18 cellular contexts compared by ENCODE assay signal in genomic region chr6:1479095-1479494, GRCh38.
DNase-seq lines count a peak whose midpoint lies in the region; ATAC-seq, FAIRE-seq and TF ChIP-seq lines count a peak whose summit lies in the region.
"Had no signal": no experiment of that assay in that cellular context is flagged by ENCODE, and none has a peak within 500 bp of the region (broad histone marks: within the 10 kb centered on the region; RNA-seq: fewer than 3 reads in every experiment).

No MANE protein-coding gene starts in this region.

- H3K9me3 Mint-ChIP-seq in CD14-positive monocyte, result peaks cover 0 to 2% (median 0%) of the 10 kb centered on the region in 7 donors
- no peaks in the 10 kb centered on the region for H3K9me3 Mint-ChIP-seq in nephron progenitor cell
- H3K9me3 Mint-ChIP-seq: activated CD4-positive, alpha-beta T cell treated with anti-CD3 and anti-CD28 coated beads, Interleukin-2, amount 10 ng/mL, durations not matched to agents 24 days and 14 days; activated naive CD8-positive, alpha-beta T cell treated with anti-CD3 and anti-CD28 coated beads for 36 hours had no signal

- no peak for TF ChIP-seq POLR2A in A549 (IDR thresholded peaks at IDR 0.05; ENCODE audit: low read length)

- 65% methylated on average over 2 of the region's 2 CpGs for WGBS in A549 (ENCODE audit: missing lambda C conversion rate)

- no peak for TF ChIP-seq CTCF in A549 (IDR thresholded peaks at IDR 0.05)
- TF ChIP-seq CTCF in foreskin fibroblast (IDR thresholded peaks at IDR 0.05; ENCODE audit: low read depth, low read length), result peak; percentile 44
- TF ChIP-seq CTCF in CD14-positive monocyte (IDR thresholded peaks at IDR 0.05), result no peak
- TF ChIP-seq CTCF in GM13977 (IDR thresholded peaks at IDR 0.05; ENCODE audit: extremely low read depth, insufficient read depth, missing control alignments), result no peak
- no peak for TF ChIP-seq CTCF in nephron progenitor cell (IDR thresholded peaks at IDR 0.05)

- peak in 1 of 2 experiments; percentile 56; a peak in 1 of 5 replicates for TF ChIP-seq EP300 in A549 (IDR thresholded peaks at IDR 0.05)

- POLR2A ChIA-PET in A549 (lab: Yijun Ruan, JAX), result no interaction called here

- H3K36me3 ChIP-seq in MG63, result no peaks in the 10 kb centered on the region

- no peaks in the 10 kb centered on the region for H3K27me3 ChIP-seq in MG63

- H3K4me3 Mint-ChIP-seq in CD14-positive monocyte, result no peak overlapping the region
- H3K4me3 Mint-ChIP-seq in nephron progenitor cell, result no peak overlapping the region
- H3K4me3 Mint-ChIP-seq: activated CD4-positive, alpha-beta T cell treated with anti-CD3 and anti-CD28 coated beads, Interleukin-2, amount 10 ng/mL, durations not matched to agents 24 days and 14 days; activated naive CD8-positive, alpha-beta T cell treated with anti-CD3 and anti-CD28 coated beads for 36 hours; IgD-negative memory B cell; naive B cell had no signal

- H3K27ac ChIP-seq in A549, result peak overlapping the region; percentile 62 to 85; a peak in 5 of 6 replicates

- H3K36me3 Mint-ChIP-seq in CD14-positive monocyte (no peaks in the 10 kb centered on the region), nephron progenitor cell (ENCODE audit: low read depth) (no peaks in the 10 kb centered on the region)
- H3K36me3 Mint-ChIP-seq: activated naive CD8-positive, alpha-beta T cell treated with anti-CD3 and anti-CD28 coated beads for 36 hours; naive B cell had no signal

- TF ChIP-seq RAD21 in A549 (conservative IDR thresholded peaks at IDR 0.05 in 1 of 2, IDR thresholded peaks at IDR 0.05 in 1 of 2), result no peak

- H3K27me3 Mint-ChIP-seq in CD14-positive monocyte (ENCODE audit: low read depth in 3 of 3) (peaks cover 3 to 12% (median 4%) of the 10 kb centered on the region in 3 donors), nephron progenitor cell (ENCODE audit: low read depth, poor library complexity) (peaks cover 7% of the 10 kb centered on the region)

- H3K4me2 ChIP-seq in A549, result peak overlapping the region; percentile 25; the same call in 2 of the 3 replicates

- H3K4me3 ChIP-seq in A549 (no peak overlapping the region), foreskin fibroblast (ENCODE audit: low read depth in 1 of 2, low read length in 2 of 2) (no peak overlapping the region), MG63 (no peak overlapping the region)

- in situ Hi-C loops in GM13977 (cut with MboI; ENCODE audit: low pct_unique_long_range_greater_than_20kb, low sequenced_read_pairs, unreplicated experiment), result no loop called here

- FAIRE-seq in A549 (lab: Jason Lieb, UNC), result no peak
- FAIRE-seq: colon had no signal

- CTCF ChIA-PET in A549 (lab: Yijun Ruan, JAX), result interaction anchor here (1.7 to 3.0 kb wide), 2 partner anchors 42 to 75 kb away, joined by 4 to 8 read pairs; no protein-coding TSS in a partner anchor

- no peak for ATAC-seq in A549

- no peak overlapping the region for H3K27ac Mint-ChIP-seq in CD14-positive monocyte
- no peak overlapping the region for H3K27ac Mint-ChIP-seq in nephron progenitor cell
- H3K27ac Mint-ChIP-seq: activated CD4-positive, alpha-beta T cell treated with anti-CD3 and anti-CD28 coated beads, Interleukin-2, amount 10 ng/mL, durations not matched to agents 24 days and 14 days; activated naive CD8-positive, alpha-beta T cell treated with anti-CD3 and anti-CD28 coated beads for 36 hours; IgD-negative memory B cell had no signal

- H3K9me3 ChIP-seq in A549 (no peaks in the 10 kb centered on the region), MG63 (no peaks in the 10 kb centered on the region)

- H3K4me1 ChIP-seq in A549, result peaks cover 57% of the 10 kb centered on the region

- intact Hi-C loops in CD14-positive monocyte (cut with micrococcal nuclease), result no loop called here

- H3K4me1 Mint-ChIP-seq in CD14-positive monocyte (peaks cover 3% of the 10 kb centered on the region), nephron progenitor cell (peaks cover 11% of the 10 kb centered on the region)
- H3K4me1 Mint-ChIP-seq: activated CD4-positive, alpha-beta T cell treated with anti-CD3 and anti-CD28 coated beads, Interleukin-2, amount 10 ng/mL, durations not matched to agents 24 days and 14 days; activated naive CD8-positive, alpha-beta T cell treated with anti-CD3 and anti-CD28 coated beads for 36 hours had no signal

- DNase-seq in A549 (ENCODE audit: low read depth in 1 of 2, low spot score in 1 of 2) (no peak), GM04504 (ENCODE audit: low read depth) (peak; percentile 91), amniotic epithelial cell (ENCODE audit: low read depth) (peak; percentile 31), foreskin fibroblast (peak; percentile 84 to 95), CD14-positive monocyte (ENCODE audit: low spot score) (no peak), GM13977 (ENCODE audit: low spot score) (no peak), nephron progenitor cell (no peak), MG63 (no peak)
- DNase-seq: activated CD4-positive, alpha-beta T cell treated with anti-CD3 and anti-CD28 coated beads, Interleukin-2, amount 10 ng/mL, durations not matched to agents 24 days and 14 days; activated naive CD8-positive, alpha-beta T cell treated with anti-CD3 and anti-CD28 coated beads for 36 hours; activated T-cell treated with anti-CD3 and anti-CD28 coated beads, Interleukin-2, amount 50 U/mL, for 1 hour; erythroblast; naive B cell; NCI-H1105; stimulated activated CD4-positive, alpha-beta T cell treated with anti-CD3 and anti-CD28 coated beads, Interleukin-4, amount 100 ng/mL, for 4 hours; trophoblast cell had no signal

TF ChIP-seq in A549, 52 proteins besides CTCF, POLR2A, EP300 and RAD21:
- no peak for TF ChIP-seq CHD2 (IDR thresholded peaks at IDR 0.05; ENCODE audit: low read length, partially characterized antibody)
- TF ChIP-seq CEBPB (IDR thresholded peaks at IDR 0.05), result 0 out of 4 replicates have a peak, but pooled peaks of 1 of the 2 experiments have one; percentile 26
TF ChIP-seq in A549: peak in this region for 1.

Comparison
In these comparisons a context has a peak if more than half of its experiments do, and no peak if none do; other contexts are left out.
1. DNase-seq: peak in GM04504 (single experiment), amniotic epithelial cell (single experiment) and foreskin fibroblast (2 of 2); none in A549 (0 of 2), CD14-positive monocyte (single experiment), GM13977 (single experiment), nephron progenitor cell (single experiment) and MG63 (single experiment).